In genomic region chr15:80174017-80174746, GRCh38 we compare ENCODE assay signal across 1 cellular context.
TF ChIP-seq lines count a peak whose summit lies in the region.

No MANE protein-coding gene starts in this region.

TF ChIP-seq in IMR-90, 13 proteins besides CTCF, POLR2A, EP300 and RAD21 (continued from another document):
- TF ChIP-seq, protein P1, sequence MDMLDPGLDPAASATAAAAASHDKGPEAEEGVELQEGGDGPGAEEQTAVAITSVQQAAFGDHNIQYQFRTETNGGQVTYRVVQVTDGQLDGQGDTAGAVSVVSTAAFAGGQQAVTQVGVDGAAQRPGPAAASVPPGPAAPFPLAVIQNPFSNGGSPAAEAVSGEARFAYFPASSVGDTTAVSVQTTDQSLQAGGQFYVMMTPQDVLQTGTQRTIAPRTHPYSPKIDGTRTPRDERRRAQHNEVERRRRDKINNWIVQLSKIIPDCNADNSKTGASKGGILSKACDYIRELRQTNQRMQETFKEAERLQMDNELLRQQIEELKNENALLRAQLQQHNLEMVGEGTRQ (IDR thresholded peaks at IDR 0.05; ENCODE audit: low read depth, low read length) = no peak
- TF ChIP-seq RFX5 (IDR thresholded peaks at IDR 0.05; ENCODE audit: low read depth, low read length) (no peak), MAFK (IDR thresholded peaks at IDR 0.05; ENCODE audit: low read depth, low read length) (no peak), FOS (IDR thresholded peaks at IDR 0.05; ENCODE audit: low read depth, low read length) (peak; percentile 66)
TF ChIP-seq in IMR-90: peak in this region for 4.
